8 cellular contexts compared by ENCODE assay signal in genomic region chr1:32014937-32015363, GRCh38. TPM values are rescaled to one million over a fixed set of nuclear protein-coding genes. Genes with fewer than 3 reads are reported as not detected.
A peak's percentile ranks its signal among the peaks of the same experiment; 100 is the strongest.
DNase-seq lines count a peak whose midpoint lies in the region; ATAC-seq and TF ChIP-seq lines count a peak whose summit lies in the region.

No MANE protein-coding gene starts in this region.

- no peak for DNase-seq in AG04449 (ENCODE audit: low read depth, low spot score)
- DNase-seq in MCF 10A (ENCODE audit: unreplicated experiment): no peak
- DNase-seq in epidermal melanocyte (ENCODE audit: insufficient read length, low spot score): no peak
- DNase-seq in AG08396 (ENCODE audit: low spot score): no peak
- no peak for DNase-seq in COLO829 (ENCODE audit: low spot score)

- H3K27me3 Mint-ChIP-seq in MCF 10A (ENCODE audit: insufficient read depth, unreplicated experiment): no peaks in the 10 kb centered on the region

- peak overlapping the region; percentile 100 for H3K9ac ChIP-seq in HUES6 (ENCODE audit: low read length)

- intact Hi-C loops in MCF 10A (cut with micrococcal nuclease): no loop called here

- TSS peak; percentile 45 for BruUV-seq in MCF 10A (replicated peaks; lab: Mats Ljungman, UMichigan)

- peaks cover 32% of the 10 kb centered on the region for H3K4me1 Mint-ChIP-seq in MCF 10A (ENCODE audit: insufficient read depth, unreplicated experiment)

- H3K9me3 ChIP-seq in HUES6 (ENCODE audit: control insufficient read depth, insufficient read depth, low read depth, low read length): no peaks in the 10 kb centered on the region
- H3K9me3 ChIP-seq in mesodermal cell (ENCODE audit: control insufficient read depth, low read length): peaks cover 5% of the 10 kb centered on the region

- peak overlapping the region; percentile 98; the same call in 1 of the 2 replicates for H3K27ac ChIP-seq in HUES6 (ENCODE audit: low read depth, low read length)
- peak overlapping the region; percentile 99 for H3K27ac ChIP-seq in mesodermal cell (ENCODE audit: low read depth, low read length, severe bottlenecking)

- peaks cover 20% of the 10 kb centered on the region for H3K36me3 Mint-ChIP-seq in MCF 10A (ENCODE audit: insufficient read depth, unreplicated experiment)

- H3K4me1 ChIP-seq in HUES6 (ENCODE audit: control insufficient read depth, insufficient read depth, low read length): peaks cover 13% of the 10 kb centered on the region
- peaks cover 11% of the 10 kb centered on the region for H3K4me1 ChIP-seq in mesodermal cell (ENCODE audit: control insufficient read depth, insufficient read depth, low read length, poor library complexity, severe bottlenecking)

- no peaks in the 10 kb centered on the region for H3K9me3 Mint-ChIP-seq in MCF 10A (ENCODE audit: unreplicated experiment)

- H3K36me3 ChIP-seq in HUES6 (ENCODE audit: control insufficient read depth, insufficient read depth, low read length): peaks cover 23% of the 10 kb centered on the region
- peaks cover 47% of the 10 kb centered on the region for H3K36me3 ChIP-seq in mesodermal cell (ENCODE audit: control insufficient read depth, insufficient read depth, low read length)

- WGBS in mesodermal cell (ENCODE audit: insufficient coverage in 2 of 2), 2 experiments: 0 to 1% methylated on average over 11 of the region's 14 CpGs

- CTCF ChIA-PET in AG04449 (lab: Yijun Ruan, JAX) (interaction anchor here (0.9 to 4.4 kb wide), 7 partner anchors 9 to 225 kb away, joined by 3 to 25 read pairs (median 3); no protein-coding TSS in a partner anchor), MCF 10A (lab: Yijun Ruan, JAX) (no interaction called here)

- no peak for ATAC-seq in HG03565 (IDR thresholded peaks at IDR 0.05; ENCODE audit: unreplicated experiment)

- TF ChIP-seq CTCF in AG04449 (IDR thresholded peaks at IDR 0.05; ENCODE audit: insufficient read depth, low read length, missing control alignments): no peak
- TF ChIP-seq CTCF in MCF 10A (IDR thresholded peaks at IDR 0.05; ENCODE audit: unreplicated experiment): no peak

- H3K27ac Mint-ChIP-seq in MCF 10A (ENCODE audit: low read depth, unreplicated experiment): peak overlapping the region; percentile 79

- H3K4me3 ChIP-seq in AG04449 (ENCODE audit: low read depth, low read length): peak overlapping the region; percentile 99
- peak overlapping the region; percentile 98 for H3K4me3 ChIP-seq in HUES6 (ENCODE audit: low read depth, low read length)
- H3K4me3 ChIP-seq in mesodermal cell (ENCODE audit: extremely low read depth, insufficient read depth, low read length, poor library complexity, severe bottlenecking): peak overlapping the region; percentile 98

- H3K27me3 ChIP-seq in HUES6 (ENCODE audit: control insufficient read depth, insufficient read depth, low read length): peaks cover 13% of the 10 kb centered on the region

- peak overlapping the region; percentile 98 for H3K4me3 Mint-ChIP-seq in MCF 10A (ENCODE audit: unreplicated experiment)

- POLR2A ChIA-PET in AG04449 (lab: Yijun Ruan, JAX): interaction anchor here (1.8 to 2.0 kb wide), 2 partner anchors 29 to 37 kb away, joined by 7 to 8 read pairs; no protein-coding TSS in a partner anchor
- POLR2A ChIA-PET in MCF 10A (lab: Yijun Ruan, JAX): interaction anchor here (0.6 to 5.0 kb wide), 23 partner anchors 8 to 190 kb away, joined by 3 to 36 read pairs (median 6); partner anchors contain the start of genes IQCC, KPNA6, PTP4A2 and TMEM39B

RNA-seq across cellular contexts. Expression of gene KHDRBS1, which starts 1.3 kb away (rescaled TPM):
- total RNA-seq in MCF 10A (2022): 106 and 107 TPM in 2 replicates
- 189 TPM for polyA plus RNA-seq in mesodermal cell (2013, experiment 1 of 2)
- 212 TPM for polyA plus RNA-seq in mesodermal cell (2013, experiment 2 of 2)

RNA-seq across cellular contexts. Expression of gene TMEM39B, which starts 57.8 kb away (rescaled TPM):
- 15.0 and 22.3 TPM in 2 replicates for total RNA-seq in MCF 10A (2022)
- 24.9 TPM for polyA plus RNA-seq in mesodermal cell (2013, experiment 1 of 2)
- 22.8 TPM for polyA plus RNA-seq in mesodermal cell (2013, experiment 2 of 2)
